2 cellular contexts compared by ENCODE assay signal in genomic region chr12:95538656-95539055, GRCh38.
TF ChIP-seq lines count a peak whose summit lies in the region.

No MANE protein-coding gene starts in this region.

TF ChIP-seq in GM23338, 12 proteins besides CTCF, POLR2A, EP300 and RAD21:
- TF ChIP-seq ZNF462 (CRISPR knock-in tag; IDR thresholded peaks at IDR 0.05) = no peak
- no peak for TF ChIP-seq POLR2AphosphoS5 (IDR thresholded peaks at IDR 0.05; ENCODE audit: low read depth)
- TF ChIP-seq ZNF114 (CRISPR knock-in tag; IDR thresholded peaks at IDR 0.05) = no peak
- TF ChIP-seq REST (IDR thresholded peaks at IDR 0.05; ENCODE audit: unreplicated experiment) = no peak
- TF ChIP-seq JUNB (IDR thresholded peaks at IDR 0.05; ENCODE audit: unreplicated experiment) = no peak
- TF ChIP-seq EZH2phosphoT487 (IDR thresholded peaks at IDR 0.05; ENCODE audit: unreplicated experiment) = no peak
- TF ChIP-seq NANOG (IDR thresholded peaks at IDR 0.05; ENCODE audit: borderline replicate concordance) = no peak
- TF ChIP-seq ETS1 (IDR thresholded peaks at IDR 0.05) = no peak
- TF ChIP-seq EZH2 (IDR thresholded peaks at IDR 0.05; ENCODE audit: low read depth, unreplicated experiment) = no peak
- no peak for TF ChIP-seq STAT1 (IDR thresholded peaks at IDR 0.05; ENCODE audit: unreplicated experiment)
- no peak for TF ChIP-seq CREB1 (CRISPR knock-in tag; IDR thresholded peaks at IDR 0.05; ENCODE audit: low read depth)
- no peak for TF ChIP-seq ZNF331 (CRISPR knock-in tag; IDR thresholded peaks at IDR 0.05; ENCODE audit: low read depth)

TF ChIP-seq in neural cell, 6 proteins besides CTCF, POLR2A, EP300 and RAD21 (continued from another document):
- no peak for TF ChIP-seq REST (IDR thresholded peaks at IDR 0.05; ENCODE audit: borderline replicate concordance)
- no peak for TF ChIP-seq EZH2 (IDR thresholded peaks at IDR 0.05; ENCODE audit: borderline replicate concordance, insufficient read depth, low read length, poor library complexity, severe bottlenecking)
- TF ChIP-seq TAF1 (IDR thresholded peaks at IDR 0.05; ENCODE audit: low read depth) = no peak
